Comparison of ENCODE assay signal across 16 cellular contexts in the genomic region with DNA sequence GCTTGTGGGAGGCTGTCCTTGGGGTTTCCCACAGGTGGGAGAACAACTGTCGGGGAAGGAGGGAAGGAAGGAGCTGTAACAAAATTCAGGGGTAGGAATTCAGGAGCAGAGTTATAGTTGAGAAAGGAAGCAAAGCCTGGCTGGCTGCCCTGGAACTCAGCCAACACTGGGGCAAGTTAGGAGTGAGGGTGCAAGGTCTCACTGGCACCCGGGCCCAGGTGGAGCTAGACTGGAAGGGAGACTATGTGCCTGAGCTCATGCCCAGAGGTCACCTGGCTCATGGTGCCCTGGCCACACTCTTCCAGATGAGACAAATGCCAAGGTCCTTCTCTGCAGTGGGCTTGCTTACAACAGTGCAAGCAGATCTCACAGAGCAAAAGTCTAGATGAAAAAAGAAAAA.
DNase-seq lines count a peak whose midpoint lies in the region; ATAC-seq, FAIRE-seq and TF ChIP-seq lines count a peak whose summit lies in the region.
"Had no signal": no experiment of that assay in that cellular context is flagged by ENCODE, and none has a peak within 500 bp of the region (broad histone marks: within the 10 kb centered on the region; RNA-seq: fewer than 3 reads in every experiment).

No MANE protein-coding gene starts in this region.

- H3K4me2 ChIP-seq in HepG2 (ENCODE audit: low read depth, low read length) = no peak overlapping the region

- in situ Hi-C loops in HepG2 (cut with HindIII; ENCODE audit: extremely low pct_ligation_motif_present, low pct_unique_long_range_greater_than_20kb) = no loop called here

- H3K4me3 Mint-ChIP-seq in activated CD4-positive, alpha-beta memory T cell treated with anti-CD3 and anti-CD28 coated beads for 36 hours = no peak overlapping the region
- H3K4me3 Mint-ChIP-seq: B cell; CD4-positive, alpha-beta T cell had no signal

- H3K27ac ChIP-seq in right lobe of liver = no peak overlapping the region
- no peak overlapping the region for H3K27ac ChIP-seq in HepG2 (ENCODE audit: extremely low read length, insufficient read depth, low read length)
- no peak overlapping the region for H3K27ac ChIP-seq in body of pancreas
- no peak overlapping the region for H3K27ac ChIP-seq in ovary
- H3K27ac ChIP-seq: HL-60 had no signal

- BruUV-seq in HepG2 (replicated peaks; lab: Mats Ljungman, UMichigan) = no TSS peak

- H4K20me1 ChIP-seq in HepG2 (ENCODE audit: insufficient read depth, low read length) = no peaks in the 10 kb centered on the region

- peaks cover 19% of the 10 kb centered on the region for H3K9me3 Mint-ChIP-seq in activated CD4-positive, alpha-beta memory T cell treated with anti-CD3 and anti-CD28 coated beads for 36 hours

- no peak overlapping the region for H2AFZ ChIP-seq in HepG2 (ENCODE audit: low read length)

- H3K36me3 Mint-ChIP-seq in activated CD4-positive, alpha-beta memory T cell treated with anti-CD3 and anti-CD28 coated beads for 36 hours = no peaks in the 10 kb centered on the region

- H3K27me3 Mint-ChIP-seq in activated CD4-positive, alpha-beta memory T cell treated with anti-CD3 and anti-CD28 coated beads for 36 hours = no peaks in the 10 kb centered on the region
- H3K27me3 Mint-ChIP-seq: B cell; CD4-positive, alpha-beta T cell had no signal

- CTCF ChIA-PET in HepG2 (lab: Yijun Ruan, JAX; ENCODE audit: low intra/inter-chr PET ratio, low total read pairs) = no interaction called here
- CTCF ChIA-PET in activated CD4-positive, alpha-beta memory T cell treated with anti-CD3 and anti-CD28 coated beads for 36 hours (lab: Charles Lee) = no interaction called here

- DNase-seq in right lobe of liver (peak in 2 of 3 donors; percentile 48 to 58), HepG2 (ENCODE audit: low spot score) (no peak), body of pancreas (peak; percentile 5 to 34 (median 27)), ovary (peak in 3 of 5 donors; percentile 17 to 21 (median 21)), DMS 273 (lab: John Stamatoyannopoulos, UW; ENCODE audit: unreplicated experiment) (no peak), omental fat pad (ENCODE audit: low spot score) (no peak)
- no peak for DNase-seq in activated CD4-positive, alpha-beta memory T cell treated with anti-CD3 and anti-CD28 coated beads for 36 hours
- DNase-seq: C1 segment of cervical spinal cord; CD4-positive, alpha-beta T cell; DMS53; GF-D8 had no signal

- TF ChIP-seq EP300 in HepG2 (IDR thresholded peaks at IDR 0.05; ENCODE audit: low read depth in 2 of 2, low read length in 2 of 2) = no peak
- TF ChIP-seq EP300 in HepG2 (CRISPR knock-in tag; IDR thresholded peaks at IDR 0.05; ENCODE audit: borderline replicate concordance) = no peak
- no peak for TF ChIP-seq EP300 in ovary (IDR thresholded peaks at IDR 0.05)

- TF ChIP-seq POLR2A in right lobe of liver (IDR thresholded peaks at IDR 0.05) = no peak
- TF ChIP-seq POLR2A in HepG2 (IDR thresholded peaks at IDR 0.05; ENCODE audit: insufficient read depth in 1 of 2, low read depth in 2 of 2, low read length in 2 of 2) = no peak
- TF ChIP-seq POLR2A in body of pancreas (IDR thresholded peaks at IDR 0.05) = no peak
- TF ChIP-seq POLR2A in ovary (IDR thresholded peaks at IDR 0.05) = no peak

- POLR2A ChIA-PET in HepG2 (lab: Yijun Ruan, JAX) = no interaction called here
- POLR2A ChIA-PET in activated CD4-positive, alpha-beta memory T cell treated with anti-CD3 and anti-CD28 coated beads for 36 hours (lab: Charles Lee) = no interaction called here

- no peak overlapping the region for H3K4me3 ChIP-seq in right lobe of liver
- H3K4me3 ChIP-seq in HepG2 (replicated peaks in 1 of 3; ENCODE audit: insufficient read depth in 1 of 3, low read depth in 2 of 3, low read length in 3 of 3) = no peak overlapping the region
- no peak overlapping the region for H3K4me3 ChIP-seq in body of pancreas
- no peak overlapping the region for H3K4me3 ChIP-seq in ovary

- H3K27me3 ChIP-seq in right lobe of liver (no peaks in the 10 kb centered on the region), HepG2 (ENCODE audit: control insufficient read depth in 1 of 2, insufficient read depth in 2 of 2, low read length in 2 of 2) (peaks cover 1 to 7% of the 10 kb centered on the region in 2 experiments; a peak in 2 of 5 replicates), body of pancreas (no peaks in the 10 kb centered on the region), ovary (no peaks in the 10 kb centered on the region)

- no peaks in the 10 kb centered on the region for H3K4me1 Mint-ChIP-seq in activated CD4-positive, alpha-beta memory T cell treated with anti-CD3 and anti-CD28 coated beads for 36 hours (ENCODE audit: low read depth)
- H3K4me1 Mint-ChIP-seq: B cell had no signal

- intact Hi-C loops in right lobe of liver (cut with DNase I) = no loop called here
- intact Hi-C loops in HepG2 (cut with micrococcal nuclease; ENCODE audit: unreplicated experiment) = no loop called here
- intact Hi-C loops in body of pancreas (cut with DNase I) = no loop called here
- intact Hi-C loops in ovary (cut with DNase I) = no loop called here
- intact Hi-C loops in activated CD4-positive, alpha-beta memory T cell treated with anti-CD3 and anti-CD28 coated beads for 36 hours (cut with micrococcal nuclease) = no loop called here

- H3K9me3 ChIP-seq in right lobe of liver (no peaks in the 10 kb centered on the region), HepG2 (ENCODE audit: low read length) (no peaks in the 10 kb centered on the region), body of pancreas (no peaks in the 10 kb centered on the region), ovary (no peaks in the 10 kb centered on the region)

- H3K27ac Mint-ChIP-seq in activated CD4-positive, alpha-beta memory T cell treated with anti-CD3 and anti-CD28 coated beads for 36 hours = no peak overlapping the region
- H3K27ac Mint-ChIP-seq: B cell; CD4-positive, alpha-beta T cell had no signal

- no peak for TF ChIP-seq RAD21 in HepG2 (CRISPR knock-in tag; IDR thresholded peaks at IDR 0.05)

- WGBS in right lobe of liver (ENCODE audit: insufficient coverage, low coverage, low lambda C conversion rate, missing lambda C conversion rate) = 30% methylated on average over 2 of the region's 2 CpGs
- 18% methylated on average over 2 of the region's 2 CpGs for WGBS in HepG2 (ENCODE audit: low lambda C conversion rate)
- 34 to 61% methylated on average over 2 of the region's 2 CpGs for WGBS in body of pancreas, 2 donors
- 37 to 52% (median 51%) methylated on average over 2 of the region's 2 CpGs for WGBS in ovary, 3 donors

- TF ChIP-seq CTCF in right lobe of liver (IDR thresholded peaks at IDR 0.05) (no peak), HepG2 (CRISPR knock-in tag; IDR thresholded peaks at IDR 0.05) (no peak), body of pancreas (IDR thresholded peaks at IDR 0.05) (no peak), ovary (IDR thresholded peaks at IDR 0.05) (no peak), omental fat pad (IDR thresholded peaks at IDR 0.05) (no peak)

- FAIRE-seq in HepG2 (lab: Jason Lieb, UNC) = no peak
- FAIRE-seq: A204.1, GM19239, H54 had no signal

- H3K9ac ChIP-seq in HepG2 (ENCODE audit: insufficient read depth, low read depth, low read length) = no peak overlapping the region

- H3K4me1 ChIP-seq in right lobe of liver = no peaks in the 10 kb centered on the region
- no peaks in the 10 kb centered on the region for H3K4me1 ChIP-seq in HepG2 (ENCODE audit: insufficient read depth, low read length)
- H3K4me1 ChIP-seq in body of pancreas = peaks cover 34% of the 10 kb centered on the region
- H3K4me1 ChIP-seq in ovary (ENCODE audit: insufficient read depth) = peaks cover 1% of the 10 kb centered on the region

- no peaks in the 10 kb centered on the region for H3K79me2 ChIP-seq in HepG2 (ENCODE audit: insufficient read depth, low read length)

- no peaks in the 10 kb centered on the region for H3K36me3 ChIP-seq in right lobe of liver
- H3K36me3 ChIP-seq in HepG2 (replicated peaks in 1 of 2; ENCODE audit: control insufficient read depth in 1 of 2, insufficient read depth in 2 of 2, low read length in 2 of 2) = no peaks in the 10 kb centered on the region
- no peaks in the 10 kb centered on the region for H3K36me3 ChIP-seq in body of pancreas (replicated peaks in 1 of 2; ENCODE audit: insufficient read depth in 1 of 2, low read depth in 2 of 2)
- H3K36me3 ChIP-seq in ovary = no peaks in the 10 kb centered on the region

- ATAC-seq in right lobe of liver = peak in 2 of 4 donors; percentile 36 to 76
- no peak for ATAC-seq in HepG2
- no peak for ATAC-seq in body of pancreas
- ATAC-seq in omental fat pad (ENCODE audit: low FRiP score) = no peak

TF ChIP-seq in HepG2, 621 proteins besides CTCF, POLR2A, EP300 and RAD21 (continues in another document):
- TF ChIP-seq SMYD3 (CRISPR knock-in tag; IDR thresholded peaks at IDR 0.05) (no peak), GFI1 (CRISPR knock-in tag; IDR thresholded peaks at IDR 0.05; ENCODE audit: borderline replicate concordance) (no peak), FOSL2 (CRISPR knock-in tag; IDR thresholded peaks at IDR 0.05) (no peak)
- TF ChIP-seq, protein P1, sequence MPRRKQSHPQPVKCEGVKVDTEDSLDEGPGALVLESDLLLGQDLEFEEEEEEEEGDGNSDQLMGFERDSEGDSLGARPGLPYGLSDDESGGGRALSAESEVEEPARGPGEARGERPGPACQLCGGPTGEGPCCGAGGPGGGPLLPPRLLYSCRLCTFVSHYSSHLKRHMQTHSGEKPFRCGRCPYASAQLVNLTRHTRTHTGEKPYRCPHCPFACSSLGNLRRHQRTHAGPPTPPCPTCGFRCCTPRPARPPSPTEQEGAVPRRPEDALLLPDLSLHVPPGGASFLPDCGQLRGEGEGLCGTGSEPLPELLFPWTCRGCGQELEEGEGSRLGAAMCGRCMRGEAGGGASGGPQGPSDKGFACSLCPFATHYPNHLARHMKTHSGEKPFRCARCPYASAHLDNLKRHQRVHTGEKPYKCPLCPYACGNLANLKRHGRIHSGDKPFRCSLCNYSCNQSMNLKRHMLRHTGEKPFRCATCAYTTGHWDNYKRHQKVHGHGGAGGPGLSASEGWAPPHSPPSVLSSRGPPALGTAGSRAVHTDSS (CRISPR knock-in tag; conservative IDR thresholded peaks at IDR 0.05) = no peak
- TF ChIP-seq, protein P2, sequence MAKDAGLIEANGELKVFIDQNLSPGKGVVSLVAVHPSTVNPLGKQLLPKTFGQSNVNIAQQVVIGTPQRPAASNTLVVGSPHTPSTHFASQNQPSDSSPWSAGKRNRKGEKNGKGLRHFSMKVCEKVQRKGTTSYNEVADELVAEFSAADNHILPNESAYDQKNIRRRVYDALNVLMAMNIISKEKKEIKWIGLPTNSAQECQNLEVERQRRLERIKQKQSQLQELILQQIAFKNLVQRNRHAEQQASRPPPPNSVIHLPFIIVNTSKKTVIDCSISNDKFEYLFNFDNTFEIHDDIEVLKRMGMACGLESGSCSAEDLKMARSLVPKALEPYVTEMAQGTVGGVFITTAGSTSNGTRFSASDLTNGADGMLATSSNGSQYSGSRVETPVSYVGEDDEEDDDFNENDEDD (CRISPR knock-in tag; IDR thresholded peaks at IDR 0.05; ENCODE audit: borderline replicate concordance) = no peak

Comparison
In these comparisons a context has a peak if more than half of its experiments do, and no peak if none do; other contexts are left out.
1. DNase-seq: peak in right lobe of liver (2 of 3), body of pancreas (4 of 4) and ovary (3 of 5); none in HepG2 (single experiment), DMS 273 (single experiment), activated CD4-positive, alpha-beta memory T cell treated with anti-CD3 and anti-CD28 coated beads for 36 hours (single experiment) and omental fat pad (single experiment).